In the genomic region with DNA sequence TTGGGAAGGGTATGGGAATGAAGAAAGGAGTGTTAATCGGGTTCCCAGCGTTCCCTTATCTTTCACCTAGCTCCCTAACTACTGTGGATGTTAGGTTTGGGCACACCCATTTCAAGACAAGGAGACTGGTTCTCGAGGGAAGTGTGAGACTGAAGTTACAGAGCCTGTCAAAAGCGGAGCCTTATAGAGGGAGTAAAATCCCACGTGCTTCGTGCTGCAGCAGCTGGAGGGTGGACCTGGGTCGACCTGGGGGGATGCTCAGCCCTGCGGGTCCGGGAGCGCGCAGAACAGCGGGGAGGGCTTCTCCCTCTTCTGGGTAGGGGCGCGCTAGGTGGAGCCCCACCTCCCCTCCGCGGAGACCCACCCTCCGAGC, we compare ENCODE assay signal across 8 cellular contexts. TPM values are rescaled to one million over a fixed set of nuclear protein-coding genes. Genes with fewer than 3 reads are reported as not detected.
A peak's percentile ranks its signal among the peaks of the same experiment; 100 is the strongest.
DNase-seq lines count a peak whose midpoint lies in the region; ATAC-seq lines count a peak whose summit lies in the region.

No MANE protein-coding gene starts in this region.

- no peak overlapping the region for H3K27ac ChIP-seq in mucosa of rectum (ENCODE audit: low read depth in 2 of 2, low read length in 2 of 2)

- peaks cover 0 to 4% of the 10 kb centered on the region in 2 donors for H3K27me3 ChIP-seq in mucosa of rectum (ENCODE audit: control insufficient read depth in 2 of 2, insufficient read depth in 2 of 2, low read length in 2 of 2)

- peak overlapping the region; percentile 70 to 80 for H3K4me3 ChIP-seq in mucosa of rectum (ENCODE audit: low read length in 2 of 2)

- peak; percentile 41 for ATAC-seq in HG02759 (IDR thresholded peaks at IDR 0.05; ENCODE audit: unreplicated experiment)

- H3K4me1 ChIP-seq in mucosa of rectum (ENCODE audit: control insufficient read depth in 2 of 2, insufficient read depth in 2 of 2, low read length in 2 of 2) = peaks cover 5 to 16% of the 10 kb centered on the region in 2 donors

- DNase-seq in NOMO-1 (lab: John Stamatoyannopoulos, UW; ENCODE audit: unreplicated experiment in 2 of 2) (peak; percentile 30 to 51), NOMO-1 treated with dmso at 0.1 percent for 144 hours (lab: John Stamatoyannopoulos, UW; ENCODE audit: unreplicated experiment) (no peak), NCI-H82 treated with DMSO at 0.1 percent for 48 hours (lab: John Stamatoyannopoulos, UW; ENCODE audit: unreplicated experiment) (peak; percentile 67), cerebellum (ENCODE audit: low spot score) (peak; percentile 14), NCI-H1930 (lab: John Stamatoyannopoulos, UW) (no peak), COLO829 (ENCODE audit: low spot score) (no peak)

- H3K9me3 ChIP-seq in mucosa of rectum (ENCODE audit: control insufficient read depth in 2 of 2, low read length in 2 of 2) = no peaks in the 10 kb centered on the region

- no peak overlapping the region for H3K9ac ChIP-seq in mucosa of rectum (ENCODE audit: low read depth in 1 of 2, low read length in 2 of 2)

- H3K36me3 ChIP-seq in mucosa of rectum (ENCODE audit: control insufficient read depth in 2 of 2, insufficient read depth in 2 of 2, low read length in 2 of 2) = peaks cover 16 to 20% of the 10 kb centered on the region in 2 donors

RNA-seq across cellular contexts. Expression of a gene that starts 0.3 kb away (rescaled TPM):
- 32.3 TPM for total RNA-seq in cerebellum

RNA-seq across cellular contexts. Expression of a gene that starts 28.1 kb away (rescaled TPM):
- 2.4 TPM for total RNA-seq in cerebellum

Comparison
In these comparisons a context has a peak if more than half of its experiments do, and no peak if none do; other contexts are left out.
1. DNase-seq: peak in NOMO-1 (2 of 2), NCI-H82 treated with DMSO at 0.1 percent for 48 hours (single experiment) and cerebellum (single experiment); none in NOMO-1 treated with dmso at 0.1 percent for 144 hours (single experiment), NCI-H1930 (0 of 2) and COLO829 (single experiment).